ENCODE assay signal across 8 cellular contexts in the genomic region with DNA sequence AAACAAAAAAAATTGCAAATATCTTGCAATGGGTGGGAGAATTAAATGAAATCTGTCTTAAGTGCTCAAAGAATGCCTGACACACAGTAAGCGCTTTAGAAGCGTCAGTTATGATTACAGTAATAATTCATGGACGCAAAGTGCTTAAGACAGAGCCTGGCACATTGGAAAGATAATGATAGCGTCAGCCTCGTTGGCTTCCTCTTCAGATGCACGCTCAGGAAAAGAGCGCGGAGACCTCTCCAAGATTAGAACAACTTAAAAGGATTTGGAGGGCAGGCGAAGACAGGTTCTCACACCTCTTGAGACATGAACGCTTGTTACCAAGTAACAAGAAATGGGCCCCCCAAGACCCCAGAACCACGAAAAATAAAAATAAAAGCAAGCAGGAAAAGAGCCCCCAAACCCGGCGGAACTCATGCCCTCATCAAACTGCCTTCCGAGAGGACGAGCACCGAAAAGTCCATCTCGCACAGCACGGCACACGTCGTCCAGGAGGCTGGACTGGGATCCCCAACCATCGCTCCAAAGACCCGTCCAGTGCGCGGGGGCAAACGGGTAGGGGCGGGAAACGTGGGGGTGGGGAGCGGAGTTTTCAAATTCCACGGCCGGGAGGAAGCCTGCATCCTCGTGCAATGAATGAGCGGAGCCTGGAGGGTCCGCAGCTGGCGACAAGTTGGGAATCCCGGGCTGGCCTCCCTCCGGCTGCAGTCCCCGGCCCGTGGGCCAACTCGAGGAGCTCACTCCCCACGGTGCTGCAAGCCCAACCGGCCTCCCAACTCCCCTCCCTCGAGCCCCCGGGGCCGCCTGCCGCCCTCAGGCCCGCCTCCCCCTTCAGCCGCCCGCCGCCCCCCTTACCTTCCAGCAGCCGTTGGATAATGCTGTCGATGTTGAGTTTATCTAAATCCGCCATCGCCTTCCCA. TPM values are rescaled to one million over a fixed set of nuclear protein-coding genes. Genes with fewer than 3 reads are reported as not detected.
DNase-seq lines count a peak whose midpoint lies in the region; ATAC-seq, FAIRE-seq and TF ChIP-seq lines count a peak whose summit lies in the region.

No MANE protein-coding gene starts in this region.

- H3K27me3 ChIP-seq in BLaER1, result no peaks in the 10 kb centered on the region

- H3K4me3 ChIP-seq in BLaER1, result peak overlapping the region; percentile 83

- no peak for TF ChIP-seq CTCF in RWPE1 (conservative IDR thresholded peaks at IDR 0.05; ENCODE audit: low read depth)

- H3K4me2 ChIP-seq in BLaER1, result peak overlapping the region; percentile 87

- H3K9ac ChIP-seq in BLaER1, result peak overlapping the region; percentile 90

- CTCF ChIA-PET in RWPE1 (lab: Yijun Ruan, JAX), result no interaction called here

- peaks cover 50% of the 10 kb centered on the region for H4K20me1 ChIP-seq in BLaER1

- peak; percentile 5 for ATAC-seq in stimulated activated naive CD8-positive, alpha-beta T cell treated with anti-CD3 and anti-CD28 coated beads, Interleukin-15, Interleukin-2, amounts not matched to agents 100 U/mL and 50 U/mL, for 24 hours

- FAIRE-seq in GM19239 (lab: Jason Lieb, UNC), result no peak

- H3K27ac ChIP-seq in BLaER1 (peak overlapping the region; percentile 86), RWPE1 (peak overlapping the region; percentile 83), caudate nucleus (ENCODE audit: low read depth, low read length) (peak overlapping the region; percentile 93)

- POLR2A ChIA-PET in RWPE1 (lab: Yijun Ruan, JAX; ENCODE audit: low non-redundant PET), result interaction anchor here (0.6 kb wide), 1 partner anchor 242 kb away, joined by 4 read pairs; no protein-coding TSS in a partner anchor

- no peaks in the 10 kb centered on the region for H3K9me3 ChIP-seq in BLaER1

- peaks cover 60% of the 10 kb centered on the region for H3K4me1 ChIP-seq in BLaER1

- DNase-seq in GM19239 (ENCODE audit: insufficient read length, low spot score) (peak; percentile 13), HK-2 (ENCODE audit: unreplicated experiment) (peak; percentile 16), RWPE1 (ENCODE audit: low spot score) (peak; percentile 32), caudate nucleus (lab: John Stamatoyannopoulos, UW) (peak in 24 of 61 donors; percentile 25 to 74 (median 52)), left kidney (ENCODE audit: low read depth, low spot score) (peak; percentile 83), H4 (ENCODE audit: low spot score) (no peak)
- peak; percentile 30 for DNase-seq in stimulated activated naive CD8-positive, alpha-beta T cell treated with anti-CD3 and anti-CD28 coated beads, Interleukin-15, Interleukin-2, amounts not matched to agents 100 U/mL and 50 U/mL, for 24 hours

- H3K36me3 ChIP-seq in BLaER1, result peaks cover 20% of the 10 kb centered on the region

RNA-seq across cellular contexts. Expression of a gene that starts 0.6 kb away (rescaled TPM):
- total RNA-seq in H4 (2014; rRNA removed; shearing (Covaris generic)), result 121 and 144 TPM in 2 replicates

RNA-seq across cellular contexts. Expression of a gene that starts 53.1 kb away (rescaled TPM):
- total RNA-seq in H4 (2014; rRNA removed; shearing (Covaris generic)), result 1.6 TPM in 1 of 2 replicates, not detected in the other
